15 cellular contexts compared by ENCODE assay signal in the genomic region with DNA sequence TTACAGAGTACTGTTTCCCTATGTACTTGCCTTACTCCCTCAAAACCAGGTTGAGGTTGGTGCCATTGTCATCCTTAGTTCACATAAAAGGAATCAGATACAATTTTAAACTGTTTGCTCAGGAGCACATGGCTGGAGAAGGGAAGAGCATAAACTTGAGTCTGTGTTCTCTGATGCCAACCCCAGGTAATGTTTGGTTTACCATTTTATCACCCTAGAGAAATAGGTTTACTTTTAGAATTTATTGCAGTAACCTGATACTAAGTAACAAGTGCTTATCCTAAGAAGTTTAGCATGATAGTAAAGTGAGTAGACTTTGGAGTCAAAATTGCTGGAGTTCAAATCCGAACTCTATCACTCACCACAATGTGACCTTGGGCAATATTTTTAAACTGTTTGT.
DNase-seq lines count a peak whose midpoint lies in the region; ATAC-seq and TF ChIP-seq lines count a peak whose summit lies in the region.
"Had no signal": no experiment of that assay in that cellular context is flagged by ENCODE, and none has a peak within 500 bp of the region (broad histone marks: within the 10 kb centered on the region; RNA-seq: fewer than 3 reads in every experiment).

No MANE protein-coding gene starts in this region.

- no peaks in the 10 kb centered on the region for H3K79me1 ChIP-seq in IMR-90 (ENCODE audit: low read depth in 1 of 2, low read length in 2 of 2)

- H2AFZ ChIP-seq in IMR-90 (replicated peaks; ENCODE audit: low read length, poor library complexity), result no peak overlapping the region

- no peak overlapping the region for H2BK15ac ChIP-seq in IMR-90 (ENCODE audit: low read depth, low read length)

- no peak overlapping the region for H4K8ac ChIP-seq in IMR-90 (ENCODE audit: low read depth in 2 of 2, low read length in 2 of 2)

- DNase-seq in NCI-H526 (lab: John Stamatoyannopoulos, UW), result peak; percentile 18 to 25
- no peak for DNase-seq in NCI-H526 treated with DMSO at 0.1 percent for 48 hours (lab: John Stamatoyannopoulos, UW)
- DNase-seq in IMR-90, result no peak
- DNase-seq in NCI-H748 (lab: John Stamatoyannopoulos, UW; ENCODE audit: unreplicated experiment), result peak; percentile 88
- peak; percentile 46 for DNase-seq in left kidney (ENCODE audit: low read depth, low spot score)
- no peak for DNase-seq in AG20443 (ENCODE audit: low spot score)
- DNase-seq in activated CD8-positive, alpha-beta memory T cell treated with anti-CD3 and anti-CD28 coated beads for 24 hours, result no peak
- DNase-seq: Caco-2, DMS79, Karpas-422, NCI-H2081 treated with DMSO at 0.1 percent for 48 hours, OCI-M1, RPMI8226, SIG-M5 had no signal

- H2AK9ac ChIP-seq in IMR-90 (replicated peaks; ENCODE audit: low read depth, low read length, poor library complexity), result no peak overlapping the region

- H3K56ac ChIP-seq in IMR-90 (ENCODE audit: extremely low read depth, insufficient read depth, low read length), result no peak overlapping the region

- no peak overlapping the region for H2BK120ac ChIP-seq in IMR-90 (ENCODE audit: low read depth, low read length)

- H2AK5ac ChIP-seq in IMR-90 (ENCODE audit: low read depth, low read length), result no peak overlapping the region

- no peak overlapping the region for H2BK5ac ChIP-seq in IMR-90 (ENCODE audit: low read depth, low read length, poor library complexity, severe bottlenecking)

- TF ChIP-seq CTCF in IMR-90 (conservative IDR thresholded peaks at IDR 0.05; ENCODE audit: low read depth, low read length), result no peak

- CTCF ChIA-PET in IMR-90 (lab: Yijun Ruan, JAX), result no interaction called here

- TF ChIP-seq POLR2A in IMR-90 (IDR thresholded peaks at IDR 0.05; ENCODE audit: low read depth, low read length), result no peak

- H3K4me1 ChIP-seq in IMR-90 (ENCODE audit: control insufficient read depth, insufficient read depth, low read length), result no peaks in the 10 kb centered on the region; the same call in 1 of the 2 replicates

- no peak overlapping the region for H4K5ac ChIP-seq in IMR-90 (ENCODE audit: low read depth, low read length)

- H3K9me3 ChIP-seq in IMR-90 (ENCODE audit: control insufficient read depth, insufficient read depth, low read length), result no peaks in the 10 kb centered on the region
- H3K9me3 ChIP-seq: Caco-2 had no signal

- no peak overlapping the region for H3K27ac ChIP-seq in IMR-90 (ENCODE audit: insufficient read depth, low read length)

- WGBS in IMR-90 (ENCODE audit: extremely low coverage in 2 of 2, insufficient read length in 1 of 2), 2 experiments, result no CpG with 5 or more reads among the region's 1 CpG

- H3K23ac ChIP-seq in IMR-90 (ENCODE audit: low read depth, low read length), result no peak overlapping the region

- H2BK20ac ChIP-seq in IMR-90 (ENCODE audit: low read depth, low read length), result no peak overlapping the region

- H3K18ac ChIP-seq in IMR-90 (ENCODE audit: low read depth, low read length), result no peak overlapping the region

- H4K91ac ChIP-seq in IMR-90 (ENCODE audit: insufficient read depth, low read depth, low read length), result no peak overlapping the region

- no peaks in the 10 kb centered on the region for H3K36me3 ChIP-seq in IMR-90 (ENCODE audit: control insufficient read depth, insufficient read depth, low read length)

- H3K4me2 ChIP-seq in IMR-90 (ENCODE audit: low read depth, low read length), result no peak overlapping the region

- no peak overlapping the region for H3K9ac ChIP-seq in IMR-90 (ENCODE audit: low read depth, low read length)

- 0 out of 2 replicates have a peak overlapping the region, but pooled peaks have one; percentile 37 for H3K14ac ChIP-seq in IMR-90 (replicated peaks; ENCODE audit: low read depth, low read length)

- no peak for TF ChIP-seq RAD21 in IMR-90 (IDR thresholded peaks at IDR 0.05; ENCODE audit: low read length)

- no peak for ATAC-seq in IMR-90 (ENCODE audit: low read depth)
- no peak for ATAC-seq in HG02852 (IDR thresholded peaks at IDR 0.05; ENCODE audit: unreplicated experiment)

- no peaks in the 10 kb centered on the region for H3K27me3 ChIP-seq in IMR-90 (ENCODE audit: control insufficient read depth, insufficient read depth, low read length)

- no peak overlapping the region for H3K4ac ChIP-seq in IMR-90 (ENCODE audit: low read depth, low read length)

- no peak overlapping the region for H3K4me3 ChIP-seq in IMR-90 (ENCODE audit: insufficient read depth, low read depth, low read length)

- H3K9me1 ChIP-seq in IMR-90 (ENCODE audit: insufficient read depth, low read length), result no peaks in the 10 kb centered on the region

- BruUV-seq in IMR-90 (replicated peaks; lab: Mats Ljungman, UMichigan), result no TSS peak

- POLR2A ChIA-PET in IMR-90 (lab: Charles Lee; ENCODE audit: unreplicated experiment), result no interaction called here

- in situ Hi-C loops in IMR-90 (cut with MboI; ENCODE audit: low sequenced_read_pairs), result no loop called here

- intact Hi-C loops in IMR-90 (cut with micrococcal nuclease), result no loop called here

- H4K20me1 ChIP-seq in IMR-90 (ENCODE audit: insufficient read depth, low read length), result no peaks in the 10 kb centered on the region

- dilution Hi-C loops in IMR-90 (cut with HindIII; ENCODE audit: low sequenced_read_pairs, unreplicated experiment), result no loop called here

TF ChIP-seq in IMR-90, 13 proteins besides CTCF, POLR2A, EP300 and RAD21:
- TF ChIP-seq BHLHE40 (IDR thresholded peaks at IDR 0.05; ENCODE audit: low read depth, low read length), result no peak
- no peak for TF ChIP-seq SMC3 (IDR thresholded peaks at IDR 0.05; ENCODE audit: low read depth, low read length)
- TF ChIP-seq RFX5 (IDR thresholded peaks at IDR 0.05; ENCODE audit: low read depth, low read length), result no peak
- no peak for TF ChIP-seq NFE2L2 (IDR thresholded peaks at IDR 0.05; ENCODE audit: low read depth, low read length)
- no peak for TF ChIP-seq CHD1 (IDR thresholded peaks at IDR 0.05; ENCODE audit: low read depth, low read length)
- no peak for TF ChIP-seq MAZ (IDR thresholded peaks at IDR 0.05; ENCODE audit: borderline replicate concordance, low read depth, low read length)
- no peak for TF ChIP-seq FOS (IDR thresholded peaks at IDR 0.05; ENCODE audit: low read depth, low read length)
- no peak for TF ChIP-seq MXI1 (IDR thresholded peaks at IDR 0.05; ENCODE audit: borderline replicate concordance, low read depth, low read length)
- no peak for TF ChIP-seq MAFK (IDR thresholded peaks at IDR 0.05; ENCODE audit: low read depth, low read length)
- TF ChIP-seq, protein P1, sequence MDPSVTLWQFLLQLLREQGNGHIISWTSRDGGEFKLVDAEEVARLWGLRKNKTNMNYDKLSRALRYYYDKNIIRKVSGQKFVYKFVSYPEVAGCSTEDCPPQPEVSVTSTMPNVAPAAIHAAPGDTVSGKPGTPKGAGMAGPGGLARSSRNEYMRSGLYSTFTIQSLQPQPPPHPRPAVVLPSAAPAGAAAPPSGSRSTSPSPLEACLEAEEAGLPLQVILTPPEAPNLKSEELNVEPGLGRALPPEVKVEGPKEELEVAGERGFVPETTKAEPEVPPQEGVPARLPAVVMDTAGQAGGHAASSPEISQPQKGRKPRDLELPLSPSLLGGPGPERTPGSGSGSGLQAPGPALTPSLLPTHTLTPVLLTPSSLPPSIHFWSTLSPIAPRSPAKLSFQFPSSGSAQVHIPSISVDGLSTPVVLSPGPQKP (IDR thresholded peaks at IDR 0.05; ENCODE audit: borderline replicate concordance, low read depth, low read length), result no peak
- no peak for TF ChIP-seq RCOR1 (IDR thresholded peaks at IDR 0.05; ENCODE audit: insufficient replicate concordance, low read length)
- TF ChIP-seq, protein P2, sequence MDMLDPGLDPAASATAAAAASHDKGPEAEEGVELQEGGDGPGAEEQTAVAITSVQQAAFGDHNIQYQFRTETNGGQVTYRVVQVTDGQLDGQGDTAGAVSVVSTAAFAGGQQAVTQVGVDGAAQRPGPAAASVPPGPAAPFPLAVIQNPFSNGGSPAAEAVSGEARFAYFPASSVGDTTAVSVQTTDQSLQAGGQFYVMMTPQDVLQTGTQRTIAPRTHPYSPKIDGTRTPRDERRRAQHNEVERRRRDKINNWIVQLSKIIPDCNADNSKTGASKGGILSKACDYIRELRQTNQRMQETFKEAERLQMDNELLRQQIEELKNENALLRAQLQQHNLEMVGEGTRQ (IDR thresholded peaks at IDR 0.05; ENCODE audit: low read depth, low read length), result no peak
- TF ChIP-seq CEBPB (IDR thresholded peaks at IDR 0.05; ENCODE audit: low read depth, low read length), result no peak

Comparison
In these comparisons a context has a peak if more than half of its experiments do, and no peak if none do; other contexts are left out.
1. DNase-seq: peak in NCI-H526 (2 of 2), NCI-H748 (single experiment) and left kidney (single experiment); none in NCI-H526 treated with DMSO at 0.1 percent for 48 hours (single experiment), IMR-90 (single experiment), AG20443 (single experiment) and activated CD8-positive, alpha-beta memory T cell treated with anti-CD3 and anti-CD28 coated beads for 24 hours (single experiment).